ENCODE assay signal across 2 cellular contexts in genomic region chr9:9122230-9122875, GRCh38.
TF ChIP-seq lines count a peak whose summit lies in the region.

No MANE protein-coding gene starts in this region.

TF ChIP-seq in HepG2, 621 proteins besides CTCF, POLR2A, EP300 and RAD21 (continued from another document and continues in another):
- TF ChIP-seq AKNA (CRISPR knock-in tag; IDR thresholded peaks at IDR 0.05; ENCODE audit: borderline replicate concordance): no peak
- no peak for TF ChIP-seq ZSCAN5A (CRISPR knock-in tag; IDR thresholded peaks at IDR 0.05; ENCODE audit: borderline replicate concordance)
- TF ChIP-seq HNF4A (CRISPR knock-in tag; IDR thresholded peaks at IDR 0.05): no peak
- no peak for TF ChIP-seq FOXA1 (IDR thresholded peaks at IDR 0.05)
- no peak for TF ChIP-seq FOXA1 (CRISPR knock-in tag; IDR thresholded peaks at IDR 0.05)
- no peak for TF ChIP-seq FOXM1 (CRISPR knock-in tag; IDR thresholded peaks at IDR 0.05)
- no peak for TF ChIP-seq ZBTB25 (CRISPR knock-in tag; IDR thresholded peaks at IDR 0.05)
- no peak for TF ChIP-seq PAWR (CRISPR knock-in tag; IDR thresholded peaks at IDR 0.05; ENCODE audit: borderline replicate concordance)
- no peak for TF ChIP-seq GMEB2 (CRISPR knock-in tag; IDR thresholded peaks at IDR 0.05; ENCODE audit: low read depth)
- TF ChIP-seq MAFF (IDR thresholded peaks at IDR 0.05; ENCODE audit: low read depth, low read length): peak; percentile 90
- no peak for TF ChIP-seq TOE1 (CRISPR knock-in tag; IDR thresholded peaks at IDR 0.05)
- no peak for TF ChIP-seq PRPF4 (IDR thresholded peaks at IDR 0.05; ENCODE audit: low read depth, low read length, poor library complexity, severe bottlenecking)

TF ChIP-seq in K562, 482 proteins besides CTCF, POLR2A, EP300 and RAD21 (continued from another document):
- no peak for TF ChIP-seq HNRNPH1 (optimal IDR thresholded peaks at IDR 0.05; ENCODE audit: low read depth, low read length)
- TF ChIP-seq RHOXF2B (CRISPR knock-in tag; conservative IDR thresholded peaks at IDR 0.05): no peak
- TF ChIP-seq U2AF1 (optimal IDR thresholded peaks at IDR 0.05; ENCODE audit: low read depth, low read length): no peak
- TF ChIP-seq THRA (IDR thresholded peaks at IDR 0.05): no peak
- no peak for TF ChIP-seq RFX5 (IDR thresholded peaks at IDR 0.05; ENCODE audit: low read depth, low read length)
- TF ChIP-seq, protein P1, sequence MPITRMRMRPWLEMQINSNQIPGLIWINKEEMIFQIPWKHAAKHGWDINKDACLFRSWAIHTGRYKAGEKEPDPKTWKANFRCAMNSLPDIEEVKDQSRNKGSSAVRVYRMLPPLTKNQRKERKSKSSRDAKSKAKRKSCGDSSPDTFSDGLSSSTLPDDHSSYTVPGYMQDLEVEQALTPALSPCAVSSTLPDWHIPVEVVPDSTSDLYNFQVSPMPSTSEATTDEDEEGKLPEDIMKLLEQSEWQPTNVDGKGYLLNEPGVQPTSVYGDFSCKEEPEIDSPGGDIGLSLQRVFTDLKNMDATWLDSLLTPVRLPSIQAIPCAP (CRISPR knock-in tag; IDR thresholded peaks at IDR 0.05; ENCODE audit: borderline replicate concordance): no peak
- no peak for TF ChIP-seq TEAD1 (CRISPR knock-in tag; IDR thresholded peaks at IDR 0.05)
- peak; percentile 42; the same call in 1 of the 2 replicates for TF ChIP-seq ZNF316 (IDR thresholded peaks at IDR 0.05)
- TF ChIP-seq, protein P2, sequence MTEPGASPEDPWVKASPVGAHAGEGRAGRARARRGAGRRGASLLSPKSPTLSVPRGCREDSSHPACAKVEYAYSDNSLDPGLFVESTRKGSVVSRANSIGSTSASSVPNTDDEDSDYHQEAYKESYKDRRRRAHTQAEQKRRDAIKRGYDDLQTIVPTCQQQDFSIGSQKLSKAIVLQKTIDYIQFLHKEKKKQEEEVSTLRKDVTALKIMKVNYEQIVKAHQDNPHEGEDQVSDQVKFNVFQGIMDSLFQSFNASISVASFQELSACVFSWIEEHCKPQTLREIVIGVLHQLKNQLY (CRISPR knock-in tag; conservative IDR thresholded peaks at IDR 0.05): no peak
- no peak for TF ChIP-seq ZBTB26 (CRISPR knock-in tag; IDR thresholded peaks at IDR 0.05)
- TF ChIP-seq ZNF3 (CRISPR knock-in tag; IDR thresholded peaks at IDR 0.05): no peak
- no peak for TF ChIP-seq HDAC8 (tag; IDR thresholded peaks at IDR 0.05)
